In the genomic region with DNA sequence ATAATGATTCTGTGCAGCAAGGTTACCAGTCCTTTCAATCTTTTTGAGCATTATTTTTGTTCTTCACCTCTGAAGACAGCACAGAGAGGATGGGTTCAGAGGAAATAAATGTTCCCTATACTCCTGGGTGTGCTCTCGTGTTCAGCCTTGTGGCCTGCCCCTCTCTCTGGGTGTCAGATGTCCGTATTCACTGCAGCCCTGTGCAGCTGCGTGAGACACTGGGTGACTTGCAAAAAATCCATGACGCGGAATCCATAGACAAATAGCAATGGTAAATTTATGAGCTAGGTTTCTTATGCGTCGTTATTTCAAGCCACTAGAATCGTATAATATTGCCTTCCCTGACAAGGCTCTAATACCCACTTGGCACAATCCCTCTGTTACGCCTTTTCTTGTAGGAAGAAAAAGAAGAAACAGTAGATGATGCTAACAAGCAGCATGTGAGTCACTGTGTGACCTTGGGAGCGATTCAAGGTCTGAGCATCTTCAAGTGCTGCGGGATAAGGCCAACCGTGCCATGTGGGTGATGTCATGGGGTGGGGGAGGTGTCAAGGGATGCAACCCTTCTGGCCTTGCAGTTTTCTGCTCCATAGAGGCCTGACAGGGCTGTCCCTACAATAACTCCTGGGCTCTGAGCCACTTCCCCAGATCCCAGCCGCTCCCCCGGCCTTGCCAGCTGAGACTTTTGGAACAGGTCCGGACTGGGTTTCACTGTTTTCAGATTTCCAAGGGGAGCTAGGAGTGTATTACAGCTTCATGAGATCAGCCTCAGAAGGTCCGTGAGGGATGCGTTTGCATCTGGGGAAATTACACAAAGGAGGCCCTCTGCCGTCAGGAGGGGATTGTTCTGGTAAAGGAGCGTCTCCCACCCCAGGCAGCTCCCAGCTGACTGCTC, we compare ENCODE assay signal across 11 cellular contexts. TPM values are rescaled to one million over a fixed set of nuclear protein-coding genes. Genes with fewer than 3 reads are reported as not detected.
A peak's percentile ranks its signal among the peaks of the same experiment; 100 is the strongest.
DNase-seq lines count a peak whose midpoint lies in the region; ATAC-seq and TF ChIP-seq lines count a peak whose summit lies in the region.
"Had no signal": no experiment of that assay in that cellular context is flagged by ENCODE, and none has a peak within 500 bp of the region (broad histone marks: within the 10 kb centered on the region; RNA-seq: fewer than 3 reads in every experiment).

No MANE protein-coding gene starts in this region.

- no peaks in the 10 kb centered on the region for H3K36me3 ChIP-seq in Peyer's patch
- H3K36me3 ChIP-seq: pancreas had no signal

- TF ChIP-seq CTCF in AG04449 (IDR thresholded peaks at IDR 0.05; ENCODE audit: insufficient read depth, low read length, missing control alignments) (no peak), Peyer's patch (IDR thresholded peaks at IDR 0.05) (no peak), nephron progenitor cell (IDR thresholded peaks at IDR 0.05) (no peak)

- no peak overlapping the region for H3K4me3 ChIP-seq in AG04449 (ENCODE audit: low read depth, low read length)
- no peak overlapping the region for H3K4me3 ChIP-seq in Peyer's patch
- H3K4me3 ChIP-seq: pancreas, SK-N-MC had no signal

- H3K27me3 Mint-ChIP-seq in nephron progenitor cell (ENCODE audit: low read depth, poor library complexity), result peaks cover 25% of the 10 kb centered on the region
- H3K27me3 Mint-ChIP-seq in activated CD8-positive, alpha-beta memory T cell treated with anti-CD3 and anti-CD28 coated beads, Interleukin-2, amount 10 ng/mL, durations not matched to agents 7 days and 5 days, result peaks cover 10% of the 10 kb centered on the region

- H3K27me3 ChIP-seq in Peyer's patch, result no peaks in the 10 kb centered on the region
- H3K27me3 ChIP-seq: pancreas had no signal

- H3K27ac Mint-ChIP-seq in nephron progenitor cell, result peak overlapping the region; percentile 67
- H3K27ac Mint-ChIP-seq in activated CD8-positive, alpha-beta memory T cell treated with anti-CD3 and anti-CD28 coated beads, Interleukin-2, amount 10 ng/mL, durations not matched to agents 7 days and 5 days, result no peak overlapping the region

- no peak overlapping the region for H3K4me3 Mint-ChIP-seq in nephron progenitor cell
- H3K4me3 Mint-ChIP-seq in activated CD8-positive, alpha-beta memory T cell treated with anti-CD3 and anti-CD28 coated beads, Interleukin-2, amount 10 ng/mL, durations not matched to agents 7 days and 5 days, result no peak overlapping the region

- POLR2A ChIA-PET in AG04449 (lab: Yijun Ruan, JAX), result no interaction called here

- no peak overlapping the region for H3K27ac ChIP-seq in Peyer's patch
- H3K27ac ChIP-seq: pancreas, SK-N-MC had no signal

- H3K9me3 Mint-ChIP-seq in nephron progenitor cell, result no peaks in the 10 kb centered on the region
- H3K9me3 Mint-ChIP-seq in activated CD8-positive, alpha-beta memory T cell treated with anti-CD3 and anti-CD28 coated beads, Interleukin-2, amount 10 ng/mL, durations not matched to agents 7 days and 5 days (ENCODE audit: low read depth), result peaks cover 4% of the 10 kb centered on the region

- peak; percentile 21 for DNase-seq in AG04449 (ENCODE audit: low read depth, low spot score)
- DNase-seq in Peyer's patch, result peak in 2 of 3 donors; percentile 50 to 63
- DNase-seq in fibroblast of the conjunctiva (ENCODE audit: low read depth), result peak; percentile 88
- no peak for DNase-seq in nephron progenitor cell
- no peak for DNase-seq in SIG-M5 treated with dmso at 0.1 percent for 504 hours (lab: John Stamatoyannopoulos, UW; ENCODE audit: unreplicated experiment)
- DNase-seq in activated CD8-positive, alpha-beta memory T cell treated with anti-CD3 and anti-CD28 coated beads, Interleukin-2, amount 10 ng/mL, durations not matched to agents 7 days and 5 days, result no peak
- DNase-seq in NCI-H345 (lab: John Stamatoyannopoulos, UW), result no peak
- DNase-seq: activated T-cell treated with anti-CD3 and anti-CD28 coated beads, Interleukin-2, amount 50 U/mL, for 1 hour had no signal

- peaks cover 24% of the 10 kb centered on the region for H3K4me1 Mint-ChIP-seq in nephron progenitor cell
- H3K4me1 Mint-ChIP-seq in activated CD8-positive, alpha-beta memory T cell treated with anti-CD3 and anti-CD28 coated beads, Interleukin-2, amount 10 ng/mL, durations not matched to agents 7 days and 5 days, result peaks cover 3% of the 10 kb centered on the region

- H3K4me1 ChIP-seq in Peyer's patch, result peaks cover 0 to 4% (median 0%) of the 10 kb centered on the region in 4 donors
- H3K4me1 ChIP-seq: pancreas had no signal

- H3K36me3 Mint-ChIP-seq in nephron progenitor cell (ENCODE audit: low read depth), result no peaks in the 10 kb centered on the region
- no peaks in the 10 kb centered on the region for H3K36me3 Mint-ChIP-seq in activated CD8-positive, alpha-beta memory T cell treated with anti-CD3 and anti-CD28 coated beads, Interleukin-2, amount 10 ng/mL, durations not matched to agents 7 days and 5 days

- CTCF ChIA-PET in AG04449 (lab: Yijun Ruan, JAX), result interaction anchor here (0.6 to 13.0 kb wide), 7 partner anchors 9 to 349 kb away, joined by 3 to 241 read pairs (median 4); no protein-coding TSS in a partner anchor
- CTCF ChIA-PET in activated CD8-positive, alpha-beta memory T cell treated with anti-CD3 and anti-CD28 coated beads, Interleukin-2, amount 10 ng/mL, durations not matched to agents 7 days and 5 days (lab: Charles Lee), result interaction anchor here (2.6 kb wide), 1 partner anchor 9 kb away, joined by 7 read pairs; no protein-coding TSS in a partner anchor

- ATAC-seq in activated CD8-positive, alpha-beta memory T cell treated with anti-CD3 and anti-CD28 coated beads, Interleukin-2, amount 10 ng/mL, durations not matched to agents 7 days and 5 days, result no peak
- no peak for ATAC-seq in GM18907 (IDR thresholded peaks at IDR 0.05; ENCODE audit: unreplicated experiment)

- no peak for TF ChIP-seq POLR2A in Peyer's patch (IDR thresholded peaks at IDR 0.05)

- H3K9me3 ChIP-seq in Peyer's patch, result no peaks in the 10 kb centered on the region
- H3K9me3 ChIP-seq: pancreas had no signal

RNA-seq across cellular contexts. Expression of a gene that starts 47.6 kb away (rescaled TPM):
- total RNA-seq in Peyer's patch, result 10 to 100 TPM in 1 of 4 donors, 1 to 10 TPM in 3; 4.1 to 11.8 (median 7.1) TPM
- total RNA-seq in activated CD8-positive, alpha-beta memory T cell treated with anti-CD3 and anti-CD28 coated beads, Interleukin-2, amount 10 ng/mL, durations not matched to agents 7 days and 5 days, result 1 to 10 TPM; 6.9 to 9.0 TPM

Comparison
In these comparisons a context has a peak if more than half of its experiments do, and no peak if none do; other contexts are left out.
1. DNase-seq: peak in AG04449 (single experiment), Peyer's patch (2 of 3) and fibroblast of the conjunctiva (single experiment); none in nephron progenitor cell (single experiment), SIG-M5 treated with dmso at 0.1 percent for 504 hours (single experiment), activated CD8-positive, alpha-beta memory T cell treated with anti-CD3 and anti-CD28 coated beads, Interleukin-2, amount 10 ng/mL, durations not matched to agents 7 days and 5 days (single experiment) and NCI-H345 (single experiment).